ENCODE assay signal across 9 cellular contexts in genomic region chr11:94934362-94934761, GRCh38. TPM values are rescaled to one million over a fixed set of nuclear protein-coding genes. Genes with fewer than 3 reads are reported as not detected.
A peak's percentile ranks its signal among the peaks of the same experiment; 100 is the strongest.
DNase-seq lines count a peak whose midpoint lies in the region; ATAC-seq and TF ChIP-seq lines count a peak whose summit lies in the region.
"Had no signal": no experiment of that assay in that cellular context is flagged by ENCODE, and none has a peak within 500 bp of the region (broad histone marks: within the 10 kb centered on the region; RNA-seq: fewer than 3 reads in every experiment).

No MANE protein-coding gene starts in this region.

- no peak for ATAC-seq in GM19397 (IDR thresholded peaks at IDR 0.05; ENCODE audit: unreplicated experiment)

- H3K4me3 ChIP-seq in retinal pigment epithelial cell (ENCODE audit: low read length): no peak overlapping the region
- H3K4me3 ChIP-seq: ascending aorta had no signal

- TF ChIP-seq CTCF in retinal pigment epithelial cell (conservative IDR thresholded peaks at IDR 0.05; ENCODE audit: low read depth, low read length) (no peak), GM20000 (IDR thresholded peaks at IDR 0.05; ENCODE audit: extremely low read depth, missing control alignments) (no peak)

- peak; percentile 11 for DNase-seq in NCI-H1694 treated with DMSO at 0.1 percent for 48 hours (lab: John Stamatoyannopoulos, UW)
- no peak for DNase-seq in NCI-H1694 (lab: John Stamatoyannopoulos, UW)
- DNase-seq in SK-N-DZ (ENCODE audit: low spot score): peak; percentile 83
- DNase-seq in fibroblast of gingiva (ENCODE audit: low read depth): peak; percentile 57
- DNase-seq in retinal pigment epithelial cell (ENCODE audit: low read depth): peak; percentile 24
- no peak for DNase-seq in T-helper 9 cell
- no peak for DNase-seq in GM20000 (ENCODE audit: low spot score)

RNA-seq across cellular contexts. Expression of gene CWC15, which starts 39.0 kb away (rescaled TPM):
- polyA plus RNA-seq in SK-N-DZ (2014; cell fraction: cytosol; rRNA removed): 87.4 and 109 TPM in 2 replicates
- 149 and 208 TPM in 2 replicates for polyA plus RNA-seq in SK-N-DZ (2014; cell fraction: nucleus; rRNA removed)

RNA-seq across cellular contexts. Expression of gene KDM4D, which starts 39.1 kb away (rescaled TPM):
- 6.5 and 8.6 TPM in 2 replicates for polyA plus RNA-seq in SK-N-DZ (2014; cell fraction: cytosol; rRNA removed)
- polyA plus RNA-seq in SK-N-DZ (2014; cell fraction: nucleus; rRNA removed): 3.6 and 4.7 TPM in 2 replicates

Comparison
In these comparisons a context has a peak if more than half of its experiments do, and no peak if none do; other contexts are left out.
1. DNase-seq: peak in NCI-H1694 treated with DMSO at 0.1 percent for 48 hours (single experiment), SK-N-DZ (single experiment), fibroblast of gingiva (single experiment) and retinal pigment epithelial cell (single experiment); none in NCI-H1694 (single experiment), T-helper 9 cell (single experiment) and GM20000 (single experiment).